Comparison of ENCODE assay signal across 1 cellular context in genomic region chr1:222618001-222618879, GRCh38.
TF ChIP-seq lines count a peak whose summit lies in the region.

Gene MIA3 (plus strand): TSS chr1:222618097. CDS start chr1:222618111, 14 bp downstream.

TF ChIP-seq in HepG2, 621 proteins besides CTCF, POLR2A, EP300 and RAD21 (continued from another document and continues in another):
- TF ChIP-seq, protein P1, sequence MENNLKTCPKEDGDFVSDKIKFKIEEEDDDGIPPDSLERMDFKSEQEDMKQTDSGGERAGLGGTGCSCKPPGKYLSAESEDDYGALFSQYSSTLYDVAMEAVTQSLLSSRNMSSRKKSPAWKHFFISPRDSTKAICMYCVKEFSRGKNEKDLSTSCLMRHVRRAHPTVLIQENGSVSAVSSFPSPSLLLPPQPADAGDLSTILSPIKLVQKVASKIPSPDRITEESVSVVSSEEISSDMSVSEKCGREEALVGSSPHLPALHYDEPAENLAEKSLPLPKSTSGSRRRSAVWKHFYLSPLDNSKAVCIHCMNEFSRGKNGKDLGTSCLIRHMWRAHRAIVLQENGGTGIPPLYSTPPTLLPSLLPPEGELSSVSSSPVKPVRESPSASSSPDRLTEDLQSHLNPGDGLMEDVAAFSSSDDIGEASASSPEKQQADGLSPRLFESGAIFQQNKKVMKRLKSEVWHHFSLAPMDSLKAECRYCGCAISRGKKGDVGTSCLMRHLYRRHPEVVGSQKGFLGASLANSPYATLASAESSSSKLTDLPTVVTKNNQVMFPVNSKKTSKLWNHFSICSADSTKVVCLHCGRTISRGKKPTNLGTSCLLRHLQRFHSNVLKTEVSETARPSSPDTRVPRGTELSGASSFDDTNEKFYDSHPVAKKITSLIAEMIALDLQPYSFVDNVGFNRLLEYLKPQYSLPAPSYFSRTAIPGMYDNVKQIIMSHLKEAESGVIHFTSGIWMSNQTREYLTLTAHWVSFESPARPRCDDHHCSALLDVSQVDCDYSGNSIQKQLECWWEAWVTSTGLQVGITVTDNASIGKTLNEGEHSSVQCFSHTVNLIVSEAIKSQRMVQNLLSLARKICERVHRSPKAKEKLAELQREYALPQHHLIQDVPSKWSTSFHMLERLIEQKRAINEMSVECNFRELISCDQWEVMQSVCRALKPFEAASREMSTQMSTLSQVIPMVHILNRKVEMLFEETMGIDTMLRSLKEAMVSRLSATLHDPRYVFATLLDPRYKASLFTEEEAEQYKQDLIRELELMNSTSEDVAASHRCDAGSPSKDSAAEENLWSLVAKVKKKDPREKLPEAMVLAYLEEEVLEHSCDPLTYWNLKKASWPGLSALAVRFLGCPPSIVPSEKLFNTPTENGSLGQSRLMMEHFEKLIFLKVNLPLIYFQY (CRISPR knock-in tag; IDR thresholded peaks at IDR 0.05; ENCODE audit: borderline replicate concordance), result no peak
- TF ChIP-seq, protein P2, sequence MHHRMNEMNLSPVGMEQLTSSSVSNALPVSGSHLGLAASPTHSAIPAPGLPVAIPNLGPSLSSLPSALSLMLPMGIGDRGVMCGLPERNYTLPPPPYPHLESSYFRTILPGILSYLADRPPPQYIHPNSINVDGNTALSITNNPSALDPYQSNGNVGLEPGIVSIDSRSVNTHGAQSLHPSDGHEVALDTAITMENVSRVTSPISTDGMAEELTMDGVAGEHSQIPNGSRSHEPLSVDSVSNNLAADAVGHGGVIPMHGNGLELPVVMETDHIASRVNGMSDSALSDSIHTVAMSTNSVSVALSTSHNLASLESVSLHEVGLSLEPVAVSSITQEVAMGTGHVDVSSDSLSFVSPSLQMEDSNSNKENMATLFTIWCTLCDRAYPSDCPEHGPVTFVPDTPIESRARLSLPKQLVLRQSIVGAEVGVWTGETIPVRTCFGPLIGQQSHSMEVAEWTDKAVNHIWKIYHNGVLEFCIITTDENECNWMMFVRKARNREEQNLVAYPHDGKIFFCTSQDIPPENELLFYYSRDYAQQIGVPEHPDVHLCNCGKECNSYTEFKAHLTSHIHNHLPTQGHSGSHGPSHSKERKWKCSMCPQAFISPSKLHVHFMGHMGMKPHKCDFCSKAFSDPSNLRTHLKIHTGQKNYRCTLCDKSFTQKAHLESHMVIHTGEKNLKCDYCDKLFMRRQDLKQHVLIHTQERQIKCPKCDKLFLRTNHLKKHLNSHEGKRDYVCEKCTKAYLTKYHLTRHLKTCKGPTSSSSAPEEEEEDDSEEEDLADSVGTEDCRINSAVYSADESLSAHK (CRISPR knock-in tag; IDR thresholded peaks at IDR 0.05; ENCODE audit: borderline replicate concordance), result no peak
- TF ChIP-seq YEATS4 (CRISPR knock-in tag; IDR thresholded peaks at IDR 0.05; ENCODE audit: borderline replicate concordance) (peak; percentile 67; the same call in 1 of the 2 replicates), ZKSCAN1 (IDR thresholded peaks at IDR 0.05; ENCODE audit: low read length) (no peak), ZNF772 (CRISPR knock-in tag; IDR thresholded peaks at IDR 0.05) (no peak; the same call in 1 of the 2 replicates), ZNF446 (CRISPR knock-in tag; IDR thresholded peaks at IDR 0.05) (peak; percentile 22; the same call in 1 of the 2 replicates), SNRNP70 (IDR thresholded peaks at IDR 0.05; ENCODE audit: low read depth, low read length) (no peak), CBX2 (IDR thresholded peaks at IDR 0.05; ENCODE audit: low read depth, low read length) (no peak), CBX2 (CRISPR knock-in tag; IDR thresholded peaks at IDR 0.05; ENCODE audit: low read depth) (no peak), KDM4B (CRISPR knock-in tag; IDR thresholded peaks at IDR 0.05) (no peak), CENPT (CRISPR knock-in tag; IDR thresholded peaks at IDR 0.05; ENCODE audit: low read depth) (no peak), ZNF674 (CRISPR knock-in tag; IDR thresholded peaks at IDR 0.05; ENCODE audit: low read depth) (peak; percentile 23; the same call in 1 of the 2 replicates), ZFP1 (CRISPR knock-in tag; IDR thresholded peaks at IDR 0.05) (no peak), PRDM15 (CRISPR knock-in tag; IDR thresholded peaks at IDR 0.05) (no peak), ETS1 (CRISPR knock-in tag; IDR thresholded peaks at IDR 0.05) (peak; percentile 66; the same call in 1 of the 2 replicates), ZNF549 (CRISPR knock-in tag; IDR thresholded peaks at IDR 0.05) (no peak), ZNF468 (CRISPR knock-in tag; IDR thresholded peaks at IDR 0.05) (no peak), FOXM1 (CRISPR knock-in tag; IDR thresholded peaks at IDR 0.05) (no peak), ZSCAN20 (CRISPR knock-in tag; IDR thresholded peaks at IDR 0.05; ENCODE audit: borderline replicate concordance) (0 out of 2 replicates have a peak, but pooled peaks have one; percentile 34), ZC3H4 (CRISPR knock-in tag; IDR thresholded peaks at IDR 0.05; ENCODE audit: borderline replicate concordance) (no peak), TBX2 (CRISPR knock-in tag; IDR thresholded peaks at IDR 0.05; ENCODE audit: borderline replicate concordance) (0 out of 2 replicates have a peak, but pooled peaks have one; percentile 24), SIX4 (CRISPR knock-in tag; IDR thresholded peaks at IDR 0.05) (no peak), ZNF563 (CRISPR knock-in tag; IDR thresholded peaks at IDR 0.05) (no peak; the same call in 1 of the 2 replicates), TAF1 (CRISPR knock-in tag; IDR thresholded peaks at IDR 0.05) (peak; percentile 93), ZNF577 (CRISPR knock-in tag; IDR thresholded peaks at IDR 0.05; ENCODE audit: borderline replicate concordance, low read depth) (no peak), ZNF337 (CRISPR knock-in tag; IDR thresholded peaks at IDR 0.05; ENCODE audit: borderline replicate concordance, low read depth) (no peak), ZNF652 (CRISPR knock-in tag; IDR thresholded peaks at IDR 0.05; ENCODE audit: borderline replicate concordance, low read depth) (no peak), HDAC2 (CRISPR knock-in tag; IDR thresholded peaks at IDR 0.05) (no peak), NR3C1 (CRISPR knock-in tag; IDR thresholded peaks at IDR 0.05) (no peak), NFRKB (IDR thresholded peaks at IDR 0.05) (no peak), ZNF564 (CRISPR knock-in tag; IDR thresholded peaks at IDR 0.05) (no peak), NFE2L1 (CRISPR knock-in tag; IDR thresholded peaks at IDR 0.05; ENCODE audit: borderline replicate concordance) (no peak), BRCA1 (CRISPR knock-in tag; IDR thresholded peaks at IDR 0.05) (no peak), NFATC3 (CRISPR knock-in tag; IDR thresholded peaks at IDR 0.05) (no peak), ZMAT3 (CRISPR knock-in tag; conservative IDR thresholded peaks at IDR 0.05) (0 out of 2 replicates have a peak, but pooled peaks have one; percentile 20), PAX8 (CRISPR knock-in tag; IDR thresholded peaks at IDR 0.05; ENCODE audit: borderline replicate concordance) (no peak), ZNF720 (CRISPR knock-in tag; IDR thresholded peaks at IDR 0.05) (no peak), AHR (CRISPR knock-in tag; IDR thresholded peaks at IDR 0.05) (no peak)
- TF ChIP-seq, protein P3, sequence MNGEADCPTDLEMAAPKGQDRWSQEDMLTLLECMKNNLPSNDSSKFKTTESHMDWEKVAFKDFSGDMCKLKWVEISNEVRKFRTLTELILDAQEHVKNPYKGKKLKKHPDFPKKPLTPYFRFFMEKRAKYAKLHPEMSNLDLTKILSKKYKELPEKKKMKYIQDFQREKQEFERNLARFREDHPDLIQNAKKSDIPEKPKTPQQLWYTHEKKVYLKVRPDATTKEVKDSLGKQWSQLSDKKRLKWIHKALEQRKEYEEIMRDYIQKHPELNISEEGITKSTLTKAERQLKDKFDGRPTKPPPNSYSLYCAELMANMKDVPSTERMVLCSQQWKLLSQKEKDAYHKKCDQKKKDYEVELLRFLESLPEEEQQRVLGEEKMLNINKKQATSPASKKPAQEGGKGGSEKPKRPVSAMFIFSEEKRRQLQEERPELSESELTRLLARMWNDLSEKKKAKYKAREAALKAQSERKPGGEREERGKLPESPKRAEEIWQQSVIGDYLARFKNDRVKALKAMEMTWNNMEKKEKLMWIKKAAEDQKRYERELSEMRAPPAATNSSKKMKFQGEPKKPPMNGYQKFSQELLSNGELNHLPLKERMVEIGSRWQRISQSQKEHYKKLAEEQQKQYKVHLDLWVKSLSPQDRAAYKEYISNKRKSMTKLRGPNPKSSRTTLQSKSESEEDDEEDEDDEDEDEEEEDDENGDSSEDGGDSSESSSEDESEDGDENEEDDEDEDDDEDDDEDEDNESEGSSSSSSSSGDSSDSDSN (CRISPR knock-in tag; IDR thresholded peaks at IDR 0.05), result peak; percentile 48; the same call in 1 of the 2 replicates
- TF ChIP-seq, protein P4, sequence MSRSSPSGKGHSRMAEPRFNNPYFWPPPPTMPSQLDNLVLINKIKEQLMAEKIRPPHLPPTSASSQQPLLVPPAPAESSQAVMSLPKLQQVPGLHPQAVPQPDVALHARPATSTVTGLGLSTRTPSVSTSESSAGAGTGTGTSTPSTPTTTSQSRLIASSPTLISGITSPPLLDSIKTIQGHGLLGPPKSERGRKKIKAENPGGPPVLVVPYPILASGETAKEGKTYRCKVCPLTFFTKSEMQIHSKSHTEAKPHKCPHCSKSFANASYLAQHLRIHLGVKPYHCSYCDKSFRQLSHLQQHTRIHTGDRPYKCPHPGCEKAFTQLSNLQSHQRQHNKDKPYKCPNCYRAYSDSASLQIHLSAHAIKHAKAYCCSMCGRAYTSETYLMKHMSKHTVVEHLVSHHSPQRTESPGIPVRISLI (CRISPR knock-in tag; IDR thresholded peaks at IDR 0.05; ENCODE audit: borderline replicate concordance), result no peak
- TF ChIP-seq, protein P5, sequence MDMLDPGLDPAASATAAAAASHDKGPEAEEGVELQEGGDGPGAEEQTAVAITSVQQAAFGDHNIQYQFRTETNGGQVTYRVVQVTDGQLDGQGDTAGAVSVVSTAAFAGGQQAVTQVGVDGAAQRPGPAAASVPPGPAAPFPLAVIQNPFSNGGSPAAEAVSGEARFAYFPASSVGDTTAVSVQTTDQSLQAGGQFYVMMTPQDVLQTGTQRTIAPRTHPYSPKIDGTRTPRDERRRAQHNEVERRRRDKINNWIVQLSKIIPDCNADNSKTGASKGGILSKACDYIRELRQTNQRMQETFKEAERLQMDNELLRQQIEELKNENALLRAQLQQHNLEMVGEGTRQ (IDR thresholded peaks at IDR 0.05; ENCODE audit: low read depth, low read length), result no peak
- TF ChIP-seq, protein P5 (CRISPR knock-in tag; IDR thresholded peaks at IDR 0.05; ENCODE audit: borderline replicate concordance), result no peak
